Comparison of ENCODE assay signal across 14 cellular contexts in genomic region chr12:123041811-123042655, GRCh38.
DNase-seq lines count a peak whose midpoint lies in the region; TF ChIP-seq lines count a peak whose summit lies in the region.
"Had no signal": no experiment of that assay in that cellular context is flagged by ENCODE, and none has a peak within 500 bp of the region (broad histone marks: within the 10 kb centered on the region; RNA-seq: fewer than 3 reads in every experiment).

No MANE protein-coding gene starts in this region.

- no peak overlapping the region for H3K27ac ChIP-seq in GM23248
- H3K27ac ChIP-seq: KMS-11, skin epidermis had no signal

- H3K27me3 ChIP-seq in GM23248 (replicated peaks; ENCODE audit: insufficient read depth), result no peaks in the 10 kb centered on the region

- in situ Hi-C loops in GM23248 (cut with MboI), result loop anchor here (10.0 kb wide), 1 partner anchor 103 kb away; no protein-coding TSS in a partner anchor

- DNase-seq in AG09319 (ENCODE audit: extremely low read depth, low read depth) (peak; percentile 84), amniotic epithelial cell (ENCODE audit: low read depth) (peak; percentile 96), fibroblast of villous mesenchyme (ENCODE audit: low read depth) (peak; percentile 99), non-pigmented ciliary epithelial cell (ENCODE audit: low read depth) (peak; percentile 34), foreskin melanocyte (no peak), GM23248 (no peak), globus pallidus (ENCODE audit: low spot score) (no peak), 8988T (no peak)
- DNase-seq: activated CD4-positive, alpha-beta T cell treated with anti-CD3 and anti-CD28 coated beads, Interleukin-2, amount 10 ng/mL, durations not matched to agents 7 days and 5 days; activated gamma-delta T cell; NCI-H2107 had no signal

- H3K4me3 ChIP-seq in fibroblast of villous mesenchyme (ENCODE audit: low read depth, low read length) (peak overlapping the region; percentile 42), GM23248 (no peak overlapping the region)
- H3K4me3 ChIP-seq: coronary artery, skin epidermis had no signal

- no peaks in the 10 kb centered on the region for H4K20me1 ChIP-seq in GM23248 (ENCODE audit: insufficient read depth)

- TF ChIP-seq CTCF in AG09319 (IDR thresholded peaks at IDR 0.05; ENCODE audit: low read depth, low read length), result no peak
- no peak for TF ChIP-seq CTCF in fibroblast of villous mesenchyme (IDR thresholded peaks at IDR 0.05; ENCODE audit: insufficient read depth, low read depth, low read length)

- no peak overlapping the region for H3K9ac ChIP-seq in GM23248
- H3K9ac ChIP-seq: KMS-11 had no signal

- H3K9me2 ChIP-seq in GM23248 (ENCODE audit: insufficient read depth), result no peaks in the 10 kb centered on the region

- peaks cover 6% of the 10 kb centered on the region; the same call in 1 of the 2 replicates for H3K4me1 ChIP-seq in GM23248 (ENCODE audit: insufficient read depth)

- H3F3A ChIP-seq in GM23248 (ENCODE audit: insufficient read depth), result no peaks in the 10 kb centered on the region

- no peaks in the 10 kb centered on the region for H3K9me3 ChIP-seq in GM23248 (ENCODE audit: low read depth)

- H3K4me2 ChIP-seq in GM23248 (ENCODE audit: unreplicated experiment), result no peak overlapping the region
- H3K4me2 ChIP-seq: KMS-11 had no signal

- H3K36me3 ChIP-seq in GM23248 (ENCODE audit: low read depth), result no peaks in the 10 kb centered on the region

- H2AFZ ChIP-seq in GM23248, result no peak overlapping the region

- H3K79me2 ChIP-seq in GM23248 (ENCODE audit: insufficient read depth), result no peaks in the 10 kb centered on the region

- WGBS in GM23248 (ENCODE audit: low coverage in 1 of 2, low lambda C conversion rate in 2 of 2, missing lambda C conversion rate in 2 of 2), 2 experiments, result 84 to 85% methylated on average over 17 of the region's 17 CpGs

Comparison
In these comparisons a context has a peak if more than half of its experiments do, and no peak if none do; other contexts are left out.
1. DNase-seq: peak in AG09319 (single experiment), amniotic epithelial cell (single experiment), fibroblast of villous mesenchyme (single experiment) and non-pigmented ciliary epithelial cell (single experiment); none in foreskin melanocyte (single experiment), GM23248 (single experiment), globus pallidus (single experiment) and 8988T (single experiment).